9 cellular contexts compared by ENCODE assay signal in genomic region chr9:134055981-134056461, GRCh38. TPM values are rescaled to one million over a fixed set of nuclear protein-coding genes. Genes with fewer than 3 reads are reported as not detected.
DNase-seq lines count a peak whose midpoint lies in the region; ATAC-seq, FAIRE-seq and TF ChIP-seq lines count a peak whose summit lies in the region.
"Had no signal": no experiment of that assay in that cellular context is flagged by ENCODE, and none has a peak within 500 bp of the region (broad histone marks: within the 10 kb centered on the region; RNA-seq: fewer than 3 reads in every experiment).

No MANE protein-coding gene starts in this region.

- H3K9me3 Mint-ChIP-seq in progenitor cell of endocrine pancreas (ENCODE audit: low read depth) = no peaks in the 10 kb centered on the region
- H3K9me3 Mint-ChIP-seq: central memory CD8-positive, alpha-beta T cell had no signal

- H2AFZ ChIP-seq in parathyroid adenoma = no peak overlapping the region

- H3K27me3 Mint-ChIP-seq in progenitor cell of endocrine pancreas = no peaks in the 10 kb centered on the region
- H3K27me3 Mint-ChIP-seq: central memory CD8-positive, alpha-beta T cell had no signal

- H3K4me2 ChIP-seq in BLaER1 treated with 17β-estradiol and CSF1 and Interleukin-3, amounts not matched to agents 10 nM and 100 nM = peak overlapping the region; percentile 86 to 100 (median 95)
- H3K4me2 ChIP-seq in parathyroid adenoma (ENCODE audit: low read length) = peak overlapping the region; percentile 45

- FAIRE-seq in RCC 7860 (lab: Jason Lieb, UNC) = no peak

- no peak for ATAC-seq in HG03342 (IDR thresholded peaks at IDR 0.05; ENCODE audit: unreplicated experiment)

- no peak overlapping the region for H3K4me3 ChIP-seq in BLaER1 treated with 17β-estradiol and CSF1 and Interleukin-3, amounts not matched to agents 10 nM and 100 nM
- H3K4me3 ChIP-seq in fibroblast of the aortic adventitia (ENCODE audit: low read depth, low read length) = no peak overlapping the region
- no peak overlapping the region for H3K4me3 ChIP-seq in parathyroid adenoma (ENCODE audit: low read depth, low read length)

- H3K4me3 Mint-ChIP-seq in progenitor cell of endocrine pancreas (ENCODE audit: low read depth) = no peak overlapping the region
- H3K4me3 Mint-ChIP-seq: central memory CD8-positive, alpha-beta T cell had no signal

- H3K79me2 ChIP-seq in parathyroid adenoma = peaks cover 42% of the 10 kb centered on the region

- no peaks in the 10 kb centered on the region for H3K9me3 ChIP-seq in BLaER1 treated with 17β-estradiol and CSF1 and Interleukin-3, amounts not matched to agents 10 nM and 100 nM (replicated peaks in 1 of 11)
- no peaks in the 10 kb centered on the region for H3K9me3 ChIP-seq in parathyroid adenoma (ENCODE audit: control insufficient read depth, low read length)

- DNase-seq in RCC 7860 (ENCODE audit: low spot score) (peak; percentile 24), fibroblast of the aortic adventitia (ENCODE audit: low read depth) (peak; percentile 90), SIG-M5 (lab: John Stamatoyannopoulos, UW) (no peak), NCI-H1417 (lab: John Stamatoyannopoulos, UW) (no peak), progenitor cell of endocrine pancreas (ENCODE audit: low spot score, unreplicated experiment) (no peak)

- peaks cover 17 to 36% (median 21%) of the 10 kb centered on the region in 11 experiments for H3K36me3 ChIP-seq in BLaER1 treated with 17β-estradiol and CSF1 and Interleukin-3, amounts not matched to agents 10 nM and 100 nM
- H3K36me3 ChIP-seq in parathyroid adenoma (ENCODE audit: control insufficient read depth, insufficient read depth, low read length) = no peaks in the 10 kb centered on the region

- no peak overlapping the region for H3K27ac Mint-ChIP-seq in progenitor cell of endocrine pancreas

- H4K20me1 ChIP-seq in BLaER1 treated with 17β-estradiol and CSF1 and Interleukin-3, amounts not matched to agents 10 nM and 100 nM = peaks cover 94 to 100% (median 96%) of the 10 kb centered on the region in 11 experiments

- H3K4me1 Mint-ChIP-seq in progenitor cell of endocrine pancreas (ENCODE audit: low read depth) = peaks cover 18% of the 10 kb centered on the region

- peak overlapping the region in 4 of 11 experiments; percentile 31 to 71 (median 51); a peak in 4 of 22 replicates for H3K27ac ChIP-seq in BLaER1 treated with 17β-estradiol and CSF1 and Interleukin-3, amounts not matched to agents 10 nM and 100 nM
- peak overlapping the region; percentile 59 for H3K27ac ChIP-seq in parathyroid adenoma

- H3K36me3 Mint-ChIP-seq in progenitor cell of endocrine pancreas (ENCODE audit: insufficient read depth) = peaks cover 5% of the 10 kb centered on the region

- peak overlapping the region in 6 of 11 experiments; percentile 6 to 70 (median 38); a peak in 6 of 22 replicates for H3K9ac ChIP-seq in BLaER1 treated with 17β-estradiol and CSF1 and Interleukin-3, amounts not matched to agents 10 nM and 100 nM
- H3K9ac ChIP-seq in parathyroid adenoma = no peak overlapping the region

- H3K27me3 ChIP-seq in BLaER1 treated with 17β-estradiol and CSF1 and Interleukin-3, amounts not matched to agents 10 nM and 100 nM = no peaks in the 10 kb centered on the region
- no peaks in the 10 kb centered on the region for H3K27me3 ChIP-seq in parathyroid adenoma (ENCODE audit: control insufficient read depth, insufficient read depth, low read length)

- TF ChIP-seq CTCF in fibroblast of the aortic adventitia (IDR thresholded peaks at IDR 0.05; ENCODE audit: insufficient read depth, low read length) = no peak
- no peak for TF ChIP-seq CTCF in parathyroid adenoma (IDR thresholded peaks at IDR 0.05)
- no peak for TF ChIP-seq CTCF in progenitor cell of endocrine pancreas (IDR thresholded peaks at IDR 0.05; ENCODE audit: unreplicated experiment)

- H3K4me1 ChIP-seq in BLaER1 treated with 17β-estradiol and CSF1 and Interleukin-3, amounts not matched to agents 10 nM and 100 nM = peaks cover 84 to 91% (median 90%) of the 10 kb centered on the region in 10 experiments
- H3K4me1 ChIP-seq in parathyroid adenoma = peaks cover 17% of the 10 kb centered on the region

RNA-seq across cellular contexts. Expression of gene BRD3, which starts 11.8 kb away (rescaled TPM):
- total RNA-seq in fibroblast of the aortic adventitia (ENCODE audit: low replicate concordance) (7.4 and 7.5 TPM in 2 replicates), progenitor cell of endocrine pancreas (96.0 and 98.1 TPM in 2 replicates)

RNA-seq across cellular contexts. Expression of gene BRD3OS, which starts 30.7 kb away (rescaled TPM):
- total RNA-seq in fibroblast of the aortic adventitia (ENCODE audit: low replicate concordance) = 11.5 and 26.2 TPM in 2 replicates
- total RNA-seq in progenitor cell of endocrine pancreas = 21.8 and 28.0 TPM in 2 replicates

Comparison
In these comparisons a context has a peak if more than half of its experiments do, and no peak if none do; other contexts are left out.
1. DNase-seq: peak in RCC 7860 (single experiment) and fibroblast of the aortic adventitia (single experiment); none in SIG-M5 (single experiment), NCI-H1417 (0 of 3) and progenitor cell of endocrine pancreas (single experiment).
2. RNA of gene BRD3, which starts 11.8 kb away (total RNA-seq): 96.0 to 98.1 TPM in progenitor cell of endocrine pancreas; 7.4 to 7.5 TPM in fibroblast of the aortic adventitia; every median in the first group is over 10 times any median in the second.